20 cellular contexts compared by ENCODE assay signal in the genomic region with DNA sequence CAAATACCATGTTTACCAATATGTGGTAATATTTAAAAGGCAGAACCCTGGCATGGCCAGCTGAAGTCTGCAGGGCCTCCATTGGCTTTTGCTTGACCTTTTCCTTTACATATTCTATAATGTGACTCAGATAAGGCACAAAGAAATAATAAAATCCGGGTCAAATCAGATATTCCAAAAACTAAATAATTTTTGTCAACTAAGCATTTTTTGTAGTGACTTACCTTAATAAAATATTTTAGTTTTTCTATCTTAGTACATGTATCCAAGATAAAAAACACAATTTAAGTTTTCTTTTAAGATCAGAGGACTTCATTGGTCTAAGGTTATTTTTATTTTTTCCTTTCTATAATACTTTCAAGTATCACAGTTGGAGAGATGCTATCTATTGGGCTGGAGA.
DNase-seq lines count a peak whose midpoint lies in the region; ATAC-seq, FAIRE-seq and TF ChIP-seq lines count a peak whose summit lies in the region.
"Had no signal": no experiment of that assay in that cellular context is flagged by ENCODE, and none has a peak within 500 bp of the region (broad histone marks: within the 10 kb centered on the region; RNA-seq: fewer than 3 reads in every experiment).

No MANE protein-coding gene starts in this region.

- no peak for FAIRE-seq in A549 (lab: Jason Lieb, UNC)
- no peak for FAIRE-seq in H1 (lab: Jason Lieb, UNC)
- FAIRE-seq: A204.1, D721Med, GM12891, GM19239 had no signal

- H3K4me1 ChIP-seq in A549 (no peaks in the 10 kb centered on the region), IMR-90 (ENCODE audit: control insufficient read depth, insufficient read depth, low read length) (no peaks in the 10 kb centered on the region), H1 (replicated peaks in 1 of 4; ENCODE audit: control insufficient read depth in 3 of 4, insufficient read depth in 4 of 4, low read length in 3 of 4) (no peaks in the 10 kb centered on the region)
- H3K4me1 ChIP-seq: BLaER1 treated with 17β-estradiol and CSF1 and Interleukin-3, amounts not matched to agents 10 nM and 100 nM; Caco-2 had no signal

- H3K4ac ChIP-seq in IMR-90 (ENCODE audit: low read depth, low read length) (no peak overlapping the region), H1 (replicated peaks; ENCODE audit: insufficient read length, low read depth, low read length) (no peak overlapping the region)

- H4K91ac ChIP-seq in IMR-90 (ENCODE audit: insufficient read depth, low read depth, low read length) (no peak overlapping the region), H1 (replicated peaks; ENCODE audit: insufficient read length, low read length) (no peak overlapping the region)

- H3K18ac ChIP-seq in IMR-90 (ENCODE audit: low read depth, low read length) (no peak overlapping the region), H1 (ENCODE audit: extremely low read depth, low read length) (no peak overlapping the region)

- H4K5ac ChIP-seq in IMR-90 (ENCODE audit: low read depth, low read length) (no peak overlapping the region), H1 (ENCODE audit: insufficient read length, low read depth, low read length) (no peak overlapping the region)

- H3K36me3 ChIP-seq in IMR-90 (ENCODE audit: control insufficient read depth, insufficient read depth, low read length) (no peaks in the 10 kb centered on the region), H1 (ENCODE audit: control insufficient read depth in 2 of 4, insufficient read depth in 4 of 4, low read length in 3 of 4) (no peaks in the 10 kb centered on the region), WERI-Rb-1 (no peaks in the 10 kb centered on the region)
- H3K36me3 ChIP-seq: BLaER1 treated with 17β-estradiol and CSF1 and Interleukin-3, amounts not matched to agents 10 nM and 100 nM had no signal

- H3K27ac ChIP-seq in A549 (no peak overlapping the region), IMR-90 (ENCODE audit: insufficient read depth, low read length) (no peak overlapping the region), H1 (ENCODE audit: low read depth, low read length) (no peak overlapping the region), WERI-Rb-1 (no peak overlapping the region)
- H3K27ac ChIP-seq: BLaER1 treated with 17β-estradiol and CSF1 and Interleukin-3, amounts not matched to agents 10 nM and 100 nM; C4-2B had no signal

- H2AK5ac ChIP-seq in IMR-90 (ENCODE audit: low read depth, low read length) (no peak overlapping the region), H1 (ENCODE audit: low read depth, low read length) (no peak overlapping the region)

- H3K23ac ChIP-seq in IMR-90 (ENCODE audit: low read depth, low read length) (no peak overlapping the region), H1 (ENCODE audit: insufficient read length) (no peak overlapping the region)

- H3K4me3 ChIP-seq in A549 (no peak overlapping the region), IMR-90 (ENCODE audit: insufficient read depth, low read depth, low read length) (no peak overlapping the region), H1 (ENCODE audit: extremely low read depth in 1 of 4, insufficient read depth in 2 of 4, low read depth in 3 of 4, low read length in 4 of 4) (no peak overlapping the region), WERI-Rb-1 (ENCODE audit: low read depth, low read length) (no peak overlapping the region)
- H3K4me3 ChIP-seq: BLaER1 treated with 17β-estradiol and CSF1 and Interleukin-3, amounts not matched to agents 10 nM and 100 nM had no signal

- H3K23me2 ChIP-seq in H1 (ENCODE audit: low read depth, low read length), result no peaks in the 10 kb centered on the region

- TF ChIP-seq POLR2A in A549 (IDR thresholded peaks at IDR 0.05; ENCODE audit: low read length) (no peak), IMR-90 (IDR thresholded peaks at IDR 0.05; ENCODE audit: low read depth, low read length) (no peak), H1 (IDR thresholded peaks at IDR 0.05; ENCODE audit: control extremely low read depth in 1 of 2, low read depth in 2 of 2, low read length in 2 of 2) (no peak)

- TF ChIP-seq CTCF in A549 (IDR thresholded peaks at IDR 0.05) (no peak), IMR-90 (conservative IDR thresholded peaks at IDR 0.05; ENCODE audit: low read depth, low read length) (no peak), H1 (IDR thresholded peaks at IDR 0.05; ENCODE audit: control extremely low read depth in 1 of 3, insufficient read depth in 1 of 3, low read depth in 1 of 3, low read length in 3 of 3) (no peak), WERI-Rb-1 (IDR thresholded peaks at IDR 0.05; ENCODE audit: low read depth, low read length) (no peak)

- POLR2A ChIA-PET in A549 (lab: Yijun Ruan, JAX), result no interaction called here
- POLR2A ChIA-PET in IMR-90 (lab: Charles Lee; ENCODE audit: unreplicated experiment), result no interaction called here
- POLR2A ChIA-PET in H1 (lab: Charles Lee; ENCODE audit: partially characterized antibody), result no interaction called here

- no TSS peak for BruUV-seq in IMR-90 (replicated peaks; lab: Mats Ljungman, UMichigan)

- H3K4me2 ChIP-seq in A549 (no peak overlapping the region), IMR-90 (ENCODE audit: low read depth, low read length) (no peak overlapping the region), H1 (ENCODE audit: insufficient read depth in 1 of 2, low read depth in 2 of 2, low read length in 2 of 2) (no peak overlapping the region)
- H3K4me2 ChIP-seq: BLaER1 treated with 17β-estradiol and CSF1 and Interleukin-3, amounts not matched to agents 10 nM and 100 nM had no signal

- H4K8ac ChIP-seq in IMR-90 (ENCODE audit: low read depth in 2 of 2, low read length in 2 of 2), result no peak overlapping the region
- H4K8ac ChIP-seq in H1 (ENCODE audit: extremely low read depth, insufficient read depth, low read length), result no peak overlapping the region

- no peak for DNase-seq in A549 (ENCODE audit: low read depth in 1 of 2, low spot score in 1 of 2)
- DNase-seq in IMR-90, result no peak
- DNase-seq in H1 (ENCODE audit: low read depth in 1 of 2, low spot score in 2 of 2), result no peak
- DNase-seq in NCI-H2107 (lab: John Stamatoyannopoulos, UW), result no peak
- no peak for DNase-seq in anterior cingulate cortex (lab: John Stamatoyannopoulos, UW)
- DNase-seq in WERI-Rb-1, result no peak
- DNase-seq: 8988T; AML-193; Caco-2; Calu3; CD4-positive, alpha-beta T cell; CD8-positive, alpha-beta T cell; DMS79 treated with DMSO at 0.1 percent for 48 hours; GF-D8 had no signal

- H2BK20ac ChIP-seq in IMR-90 (ENCODE audit: low read depth, low read length), result no peak overlapping the region
- H2BK20ac ChIP-seq in H1 (ENCODE audit: low read length), result no peak overlapping the region

- H4K20me1 ChIP-seq in IMR-90 (ENCODE audit: insufficient read depth, low read length) (no peaks in the 10 kb centered on the region), H1 (replicated peaks in 1 of 2; ENCODE audit: control insufficient read depth in 1 of 2, insufficient read depth in 2 of 2, low read length in 2 of 2) (no peaks in the 10 kb centered on the region)
- H4K20me1 ChIP-seq: BLaER1 treated with 17β-estradiol and CSF1 and Interleukin-3, amounts not matched to agents 10 nM and 100 nM had no signal

- no peaks in the 10 kb centered on the region for H3K9me1 ChIP-seq in IMR-90 (ENCODE audit: insufficient read depth, low read length)

- intact Hi-C loops in IMR-90 (cut with micrococcal nuclease), result no loop called here

- H3K27me3 ChIP-seq in IMR-90 (ENCODE audit: control insufficient read depth, insufficient read depth, low read length), result no peaks in the 10 kb centered on the region
- no peaks in the 10 kb centered on the region for H3K27me3 ChIP-seq in H1 (replicated peaks in 1 of 4; ENCODE audit: control insufficient read depth in 3 of 4, extremely low read depth in 1 of 4, insufficient read depth in 3 of 4, low read length in 3 of 4)
- H3K27me3 ChIP-seq in WERI-Rb-1 (ENCODE audit: insufficient read depth, low read depth, severe bottlenecking), result peaks cover 81% of the 10 kb centered on the region
- H3K27me3 ChIP-seq: BLaER1 treated with 17β-estradiol and CSF1 and Interleukin-3, amounts not matched to agents 10 nM and 100 nM had no signal

- TF ChIP-seq EP300 in A549 (IDR thresholded peaks at IDR 0.05) (no peak), H1 (IDR thresholded peaks at IDR 0.05; ENCODE audit: borderline replicate concordance in 1 of 2, low read depth in 2 of 2, low read length in 2 of 2) (no peak)

- dilution Hi-C loops in IMR-90 (cut with HindIII; ENCODE audit: low sequenced_read_pairs, unreplicated experiment), result no loop called here

- no peaks in the 10 kb centered on the region for H3K9me3 ChIP-seq in A549
- H3K9me3 ChIP-seq in IMR-90 (ENCODE audit: control insufficient read depth, insufficient read depth, low read length), result no peaks in the 10 kb centered on the region
- H3K9me3 ChIP-seq in H1 (ENCODE audit: insufficient read depth in 2 of 2, low read depth in 1 of 2, low read length in 1 of 2), result peaks cover 2 to 8% of the 10 kb centered on the region in 2 experiments; a peak in 2 of 4 replicates
- H3K9me3 ChIP-seq in WERI-Rb-1 (ENCODE audit: severe bottlenecking), result peaks cover 2% of the 10 kb centered on the region
- H3K9me3 ChIP-seq: Caco-2 had no signal

- in situ Hi-C loops in IMR-90 (cut with MboI; ENCODE audit: low sequenced_read_pairs), result no loop called here

- CTCF ChIA-PET in A549 (lab: Yijun Ruan, JAX), result no interaction called here
- CTCF ChIA-PET in IMR-90 (lab: Yijun Ruan, JAX), result no interaction called here
- CTCF ChIA-PET in H1 (lab: Charles Lee; ENCODE audit: partially characterized antibody), result no interaction called here

- ATAC-seq in A549 (no peak), IMR-90 (ENCODE audit: low read depth) (no peak)
- ATAC-seq: CD8-positive, alpha-beta T cell had no signal

- H2BK15ac ChIP-seq in IMR-90 (ENCODE audit: low read depth, low read length), result no peak overlapping the region
- no peak overlapping the region for H2BK15ac ChIP-seq in H1 (ENCODE audit: low read length)

- H2BK12ac ChIP-seq in H1 (ENCODE audit: low read depth, low read length), result no peak overlapping the region

- H3K79me2 ChIP-seq in H1 (ENCODE audit: control insufficient read depth in 1 of 2, insufficient read depth in 2 of 2, low read length in 2 of 2), result no peaks in the 10 kb centered on the region

- H3K56ac ChIP-seq in IMR-90 (ENCODE audit: extremely low read depth, insufficient read depth, low read length) (no peak overlapping the region), H1 (replicated peaks; ENCODE audit: insufficient read length, low read depth, low read length) (no peak overlapping the region)

- TF ChIP-seq RAD21 in A549 (conservative IDR thresholded peaks at IDR 0.05 in 1 of 2, IDR thresholded peaks at IDR 0.05 in 1 of 2) (no peak), IMR-90 (IDR thresholded peaks at IDR 0.05; ENCODE audit: low read length) (no peak), H1 (IDR thresholded peaks at IDR 0.05 in 1 of 2, conservative IDR thresholded peaks at IDR 0.05 in 1 of 2; ENCODE audit: low read depth in 2 of 2, low read length in 2 of 2) (no peak)

- H2AFZ ChIP-seq in IMR-90 (replicated peaks; ENCODE audit: low read length, poor library complexity) (no peak overlapping the region), H1 (ENCODE audit: low read length) (no peak overlapping the region)

- H2BK5ac ChIP-seq in IMR-90 (ENCODE audit: low read depth, low read length, poor library complexity, severe bottlenecking) (no peak overlapping the region), H1 (ENCODE audit: low read depth, low read length) (no peak overlapping the region)

- H3K9ac ChIP-seq in IMR-90 (ENCODE audit: low read depth, low read length), result no peak overlapping the region
- H3K9ac ChIP-seq in H1 (replicated peaks in 1 of 4; ENCODE audit: extremely low read depth in 1 of 4, low read depth in 3 of 4, low read length in 3 of 4), result no peak overlapping the region
- H3K9ac ChIP-seq: BLaER1 treated with 17β-estradiol and CSF1 and Interleukin-3, amounts not matched to agents 10 nM and 100 nM had no signal

- H3K14ac ChIP-seq in IMR-90 (replicated peaks; ENCODE audit: low read depth, low read length) (no peak overlapping the region), H1 (ENCODE audit: insufficient read length) (no peak overlapping the region)

- no peaks in the 10 kb centered on the region for H3K79me1 ChIP-seq in IMR-90 (ENCODE audit: low read depth in 1 of 2, low read length in 2 of 2)
- no peaks in the 10 kb centered on the region for H3K79me1 ChIP-seq in H1 (ENCODE audit: low read depth, low read length)

- no peak overlapping the region for H2AK9ac ChIP-seq in IMR-90 (replicated peaks; ENCODE audit: low read depth, low read length, poor library complexity)

- 0% methylated on average over 1 of the region's 1 CpG for WGBS in A549 (ENCODE audit: missing lambda C conversion rate)
- WGBS in IMR-90 (ENCODE audit: extremely low coverage in 2 of 2, insufficient read length in 1 of 2), 2 experiments, result no CpG with 5 or more reads among the region's 1 CpG
- 96% methylated on average over 1 of the region's 1 CpG; no CpG with 5 or more reads in 1 of the 2 experiments for WGBS in H1 (ENCODE audit: extremely low coverage in 1 of 2, insufficient coverage in 1 of 2, insufficient read length in 1 of 2, insufficient replicate concordance in 2 of 2, low coverage in 1 of 2, low lambda C conversion rate in 2 of 2, missing lambda C conversion rate in 1 of 2), 2 experiments

- H2BK120ac ChIP-seq in IMR-90 (ENCODE audit: low read depth, low read length) (no peak overlapping the region), H1 (replicated peaks; ENCODE audit: low read depth, low read length) (no peak overlapping the region)
